8 cellular contexts compared by ENCODE assay signal in genomic region chr10:98134117-98134430, GRCh38. TPM values are rescaled to one million over a fixed set of nuclear protein-coding genes. Genes with fewer than 3 reads are reported as not detected.
A peak's percentile ranks its signal among the peaks of the same experiment; 100 is the strongest.
DNase-seq lines count a peak whose midpoint lies in the region; ATAC-seq and TF ChIP-seq lines count a peak whose summit lies in the region.

No MANE protein-coding gene starts in this region.

- ATAC-seq in GM19455 (IDR thresholded peaks at IDR 0.05; ENCODE audit: unreplicated experiment) (peak; percentile 2), RWPE2 (ENCODE audit: low read depth) (no peak), gastrocnemius medialis (peak; percentile 17 to 28), HG02840 (IDR thresholded peaks at IDR 0.05; ENCODE audit: low FRiP score, unreplicated experiment) (no peak), HG03045 (IDR thresholded peaks at IDR 0.05; ENCODE audit: unreplicated experiment) (no peak)

- H3K36me3 ChIP-seq in RWPE2 (ENCODE audit: low read depth): 0 out of 2 replicates have a peak, but pooled peaks cover 5% of the 10 kb centered on the region
- no peaks in the 10 kb centered on the region for H3K36me3 ChIP-seq in fibroblast of lung (ENCODE audit: control insufficient read depth, insufficient read depth, low read length)
- no peaks in the 10 kb centered on the region for H3K36me3 ChIP-seq in gastrocnemius medialis

- H3K4me3 ChIP-seq in RWPE2 (ENCODE audit: severe bottlenecking): peak overlapping the region; percentile 66
- H3K4me3 ChIP-seq in fibroblast of lung (replicated peaks in 1 of 4; ENCODE audit: control extremely low read depth in 1 of 4, insufficient read depth in 1 of 4, low read depth in 3 of 4, low read length in 4 of 4): peak overlapping the region; percentile 88 to 95 (median 92)
- H3K4me3 ChIP-seq in gastrocnemius medialis: peak overlapping the region; percentile 80 to 97 (median 90)

- H4K20me1 ChIP-seq in fibroblast of lung (ENCODE audit: control insufficient read depth, extremely low read depth, insufficient read depth, low read length): no peaks in the 10 kb centered on the region

- peak overlapping the region; percentile 56 for H3K4me2 ChIP-seq in fibroblast of lung (ENCODE audit: extremely low read depth, insufficient read depth, low read length)

- H3K27ac ChIP-seq in RWPE2 (ENCODE audit: poor library complexity, severe bottlenecking) (no peak overlapping the region), fibroblast of lung (ENCODE audit: insufficient read depth, low read length) (no peak overlapping the region), gastrocnemius medialis (peak overlapping the region; percentile 89 to 94 (median 90))

- TF ChIP-seq CTCF in RWPE2 (IDR thresholded peaks at IDR 0.05; ENCODE audit: poor library complexity, severe bottlenecking): no peak
- TF ChIP-seq CTCF in fibroblast of lung (conservative IDR thresholded peaks at IDR 0.05 in 1 of 2, IDR thresholded peaks at IDR 0.05 in 1 of 2; ENCODE audit: low read depth in 1 of 2, low read length in 2 of 2): no peak
- TF ChIP-seq CTCF in gastrocnemius medialis (IDR thresholded peaks at IDR 0.05 in 4 of 5, conservative IDR thresholded peaks at IDR 0.05 in 1 of 5): no peak

- intact Hi-C loops in gastrocnemius medialis (cut with DNase I; ENCODE audit: low total_unique reads): no loop called here

- H3K9ac ChIP-seq in fibroblast of lung (ENCODE audit: insufficient read depth, low read length): no peak overlapping the region

- in situ Hi-C loops in gastrocnemius medialis (cut with MboI; ENCODE audit: low sequenced_read_pairs in 4 of 4): no loop called here

- H3K4me1 ChIP-seq in RWPE2 (ENCODE audit: insufficient read depth, poor library complexity, severe bottlenecking): peaks cover 7% of the 10 kb centered on the region
- peaks cover 2% of the 10 kb centered on the region for H3K4me1 ChIP-seq in fibroblast of lung (ENCODE audit: control insufficient read depth, extremely low read depth, insufficient read depth, low read length)
- H3K4me1 ChIP-seq in gastrocnemius medialis: peaks cover 10 to 26% of the 10 kb centered on the region in 2 donors

- peak overlapping the region; percentile 91 for H2AFZ ChIP-seq in fibroblast of lung (ENCODE audit: low read length)

- no peaks in the 10 kb centered on the region for H3K27me3 ChIP-seq in RWPE2 (ENCODE audit: insufficient read depth, poor library complexity, severe bottlenecking)
- H3K27me3 ChIP-seq in fibroblast of lung (ENCODE audit: control insufficient read depth, insufficient read depth, low read length): peaks cover 2% of the 10 kb centered on the region
- H3K27me3 ChIP-seq in gastrocnemius medialis: no peaks in the 10 kb centered on the region

- TF ChIP-seq POLR2A in gastrocnemius medialis (IDR thresholded peaks at IDR 0.05): no peak

- peaks cover 36% of the 10 kb centered on the region for H3K79me2 ChIP-seq in fibroblast of lung (ENCODE audit: control insufficient read depth, insufficient read depth, low read length)

- no peak for DNase-seq in RWPE2 (ENCODE audit: low spot score)
- DNase-seq in fibroblast of lung (ENCODE audit: low read depth in 2 of 2): peak in 1 of 2 donors; percentile 6
- DNase-seq in gastrocnemius medialis: no peak
- DNase-seq in cerebellum (ENCODE audit: low spot score): no peak
- DNase-seq in AG08396 (ENCODE audit: low spot score): no peak

- no peaks in the 10 kb centered on the region for H3K9me3 ChIP-seq in RWPE2 (ENCODE audit: severe bottlenecking)
- H3K9me3 ChIP-seq in fibroblast of lung (ENCODE audit: control insufficient read depth, insufficient read depth, low read depth, low read length): no peaks in the 10 kb centered on the region
- H3K9me3 ChIP-seq in gastrocnemius medialis: no peaks in the 10 kb centered on the region

RNA-seq across cellular contexts. Expression of gene R3HCC1L, which starts 0.4 kb away (rescaled TPM):
- 14.6 and 19.5 TPM in 2 replicates for total RNA-seq in fibroblast of lung
- 8.6 and 11.1 TPM in 2 replicates for polyA plus RNA-seq in fibroblast of lung
- polyA plus RNA-seq in fibroblast of lung (2012): 7.1 and 7.4 TPM in 2 replicates
- polyA minus RNA-seq in fibroblast of lung (ENCODE audit: low replicate concordance): 0.07 and 10.1 TPM in 2 replicates
- 10 to 100 TPM in 2 of 4 donors, 1 to 10 TPM in 2; 6.7 to 10.8 (median 10.1) TPM for total RNA-seq in gastrocnemius medialis
- total RNA-seq in cerebellum: 14.7 TPM

Comparison
In these comparisons a context has a peak if more than half of its experiments do, and no peak if none do; other contexts are left out.
1. ATAC-seq: peak in GM19455 (single experiment) and gastrocnemius medialis (2 of 2); none in RWPE2 (single experiment), HG02840 (single experiment) and HG03045 (single experiment).
2. H3K27ac ChIP-seq: peak in gastrocnemius medialis (4 of 4); none in RWPE2 (single experiment) and fibroblast of lung (single experiment).
3. Peak in every context shown above with its lines, with median percentiles within 50 percentile points of each other: H3K4me3 ChIP-seq.